Comparison of ENCODE assay signal across 24 cellular contexts in genomic region chr2:128069769-128070168, GRCh38. TPM values are rescaled to one million over a fixed set of nuclear protein-coding genes. Genes with fewer than 3 reads are reported as not detected.
DNase-seq lines count a peak whose midpoint lies in the region; ATAC-seq, FAIRE-seq and TF ChIP-seq lines count a peak whose summit lies in the region.
"Had no signal": no experiment of that assay in that cellular context is flagged by ENCODE, and none has a peak within 500 bp of the region (broad histone marks: within the 10 kb centered on the region; RNA-seq: fewer than 3 reads in every experiment).

No MANE protein-coding gene starts in this region.

- H3K4me1 Mint-ChIP-seq in activated T-helper 1 cell treated with anti-CD3 and anti-CD28 coated beads, Interleukin-12 subunit alpha, Interleukin-12 subunit beta, Interleukin-2, Interleukin-4 antibody, amounts not matched to agents 30 ng/mL and 10 ng/mL and 1 ng/mL, durations not matched to agents 14 hours and 24 hours and 36 hours (ENCODE audit: low read depth): no peaks in the 10 kb centered on the region
- H3K4me1 Mint-ChIP-seq: activated naive CD8-positive, alpha-beta T cell treated with anti-CD3 and anti-CD28 coated beads for 36 hours; CD4-positive, CD25-positive, alpha-beta regulatory T cell; T-cell had no signal

- no peak for ATAC-seq in left lobe of liver
- no peak for ATAC-seq in GM18907 (IDR thresholded peaks at IDR 0.05; ENCODE audit: unreplicated experiment)
- ATAC-seq: natural killer cell treated with Interleukin-12 subunit alpha and Interleukin-12 subunit beta and Interleukin-15 and Interleukin-18, amount 100 ng/mL, for 72 hours; sciatic nerve; T-cell had no signal

- no peak for FAIRE-seq in bronchial epithelial cell (lab: Jason Lieb, UNC)
- FAIRE-seq: GM12892, HTR-8/SVneo, TTC549 had no signal

- no peak overlapping the region for H3K27ac ChIP-seq in dorsolateral prefrontal cortex
- H3K27ac ChIP-seq: cardiac muscle cell, parathyroid adenoma, testis had no signal

- H3K27me3 ChIP-seq in bronchial epithelial cell (ENCODE audit: control insufficient read depth, insufficient read depth, low read length) (no peaks in the 10 kb centered on the region), dorsolateral prefrontal cortex (no peaks in the 10 kb centered on the region)
- H3K27me3 ChIP-seq: cardiac muscle cell, testis had no signal

- H3K4me3 ChIP-seq in bronchial epithelial cell (ENCODE audit: low read depth, low read length) (no peak overlapping the region), dorsolateral prefrontal cortex (no peak overlapping the region)
- H3K4me3 ChIP-seq: cardiac muscle cell, testis had no signal

- peak; percentile 42 for DNase-seq in EH (ENCODE audit: low read depth)
- peak; percentile 70 for DNase-seq in NCI-H226
- DNase-seq in bronchial epithelial cell (ENCODE audit: low read depth): peak; percentile 46
- peak; percentile 51 for DNase-seq in mucosa of gallbladder (ENCODE audit: low spot score)
- no peak for DNase-seq in activated T-helper 1 cell treated with anti-CD3 and anti-CD28 coated beads, Interleukin-12 subunit alpha, Interleukin-12 subunit beta, Interleukin-2, Interleukin-4 antibody, amounts not matched to agents 30 ng/mL and 10 ng/mL and 1 ng/mL, durations not matched to agents 14 hours and 24 hours and 36 hours (ENCODE audit: low spot score)
- no peak for DNase-seq in left lobe of liver (ENCODE audit: low spot score)
- DNase-seq in dorsolateral prefrontal cortex: no peak
- DNase-seq: activated CD4-positive, alpha-beta T cell treated with anti-CD3 and anti-CD28 coated beads for 4 hours; activated naive CD8-positive, alpha-beta T cell treated with anti-CD3 and anti-CD28 coated beads for 36 hours; CD4-positive, CD25-positive, alpha-beta regulatory T cell; erythroblast; H9; Kasumi-1; NCI-H526 treated with DMSO at 0.1 percent for 48 hours; T-cell; testis had no signal

- no peaks in the 10 kb centered on the region for H3K36me3 Mint-ChIP-seq in activated T-helper 1 cell treated with anti-CD3 and anti-CD28 coated beads, Interleukin-12 subunit alpha, Interleukin-12 subunit beta, Interleukin-2, Interleukin-4 antibody, amounts not matched to agents 30 ng/mL and 10 ng/mL and 1 ng/mL, durations not matched to agents 14 hours and 24 hours and 36 hours (ENCODE audit: low read depth)
- H3K36me3 Mint-ChIP-seq: activated naive CD8-positive, alpha-beta T cell treated with anti-CD3 and anti-CD28 coated beads for 36 hours; CD4-positive, CD25-positive, alpha-beta regulatory T cell; natural killer cell treated with Interleukin-12 subunit alpha and Interleukin-12 subunit beta and Interleukin-15 and Interleukin-18, amount 100 ng/mL, for 72 hours; T-cell had no signal

- TF ChIP-seq CTCF in bronchial epithelial cell (IDR thresholded peaks at IDR 0.05; ENCODE audit: insufficient read depth, low read length, severe bottlenecking) (no peak), dorsolateral prefrontal cortex (IDR thresholded peaks at IDR 0.05 in 54 of 56, conservative IDR thresholded peaks at IDR 0.05 in 2 of 56; ENCODE audit: low read depth in 1 of 56, partially characterized antibody in 56 of 56) (no peak)

- intact Hi-C loops in activated T-helper 1 cell treated with anti-CD3 and anti-CD28 coated beads, Interleukin-12 subunit alpha, Interleukin-12 subunit beta, Interleukin-2, Interleukin-4 antibody, amounts not matched to agents 30 ng/mL and 10 ng/mL and 1 ng/mL, durations not matched to agents 14 hours and 24 hours and 36 hours (cut with micrococcal nuclease): no loop called here
- intact Hi-C loops in dorsolateral prefrontal cortex (cut with DNase I): no loop called here

- H3K27me3 Mint-ChIP-seq in activated T-helper 1 cell treated with anti-CD3 and anti-CD28 coated beads, Interleukin-12 subunit alpha, Interleukin-12 subunit beta, Interleukin-2, Interleukin-4 antibody, amounts not matched to agents 30 ng/mL and 10 ng/mL and 1 ng/mL, durations not matched to agents 14 hours and 24 hours and 36 hours (ENCODE audit: insufficient read depth): no peaks in the 10 kb centered on the region
- H3K27me3 Mint-ChIP-seq: activated naive CD8-positive, alpha-beta T cell treated with anti-CD3 and anti-CD28 coated beads for 36 hours; natural killer cell treated with Interleukin-12 subunit alpha and Interleukin-12 subunit beta and Interleukin-15 and Interleukin-18, amount 100 ng/mL, for 72 hours; T-cell had no signal

- H3K27ac Mint-ChIP-seq in activated T-helper 1 cell treated with anti-CD3 and anti-CD28 coated beads, Interleukin-12 subunit alpha, Interleukin-12 subunit beta, Interleukin-2, Interleukin-4 antibody, amounts not matched to agents 30 ng/mL and 10 ng/mL and 1 ng/mL, durations not matched to agents 14 hours and 24 hours and 36 hours: no peak overlapping the region
- H3K27ac Mint-ChIP-seq: activated naive CD8-positive, alpha-beta T cell treated with anti-CD3 and anti-CD28 coated beads for 36 hours; CD4-positive, CD25-positive, alpha-beta regulatory T cell; H9; natural killer cell treated with Interleukin-12 subunit alpha and Interleukin-12 subunit beta and Interleukin-15 and Interleukin-18, amount 100 ng/mL, for 72 hours; T-cell had no signal

- H3K4me3 Mint-ChIP-seq in activated T-helper 1 cell treated with anti-CD3 and anti-CD28 coated beads, Interleukin-12 subunit alpha, Interleukin-12 subunit beta, Interleukin-2, Interleukin-4 antibody, amounts not matched to agents 30 ng/mL and 10 ng/mL and 1 ng/mL, durations not matched to agents 14 hours and 24 hours and 36 hours: no peak overlapping the region
- H3K4me3 Mint-ChIP-seq: activated naive CD8-positive, alpha-beta T cell treated with anti-CD3 and anti-CD28 coated beads for 36 hours; CD4-positive, CD25-positive, alpha-beta regulatory T cell; H9; natural killer cell treated with Interleukin-12 subunit alpha and Interleukin-12 subunit beta and Interleukin-15 and Interleukin-18, amount 100 ng/mL, for 72 hours; T-cell had no signal

- no peaks in the 10 kb centered on the region for H3K36me3 ChIP-seq in bronchial epithelial cell (ENCODE audit: control insufficient read depth, insufficient read depth, low read length)
- H3K36me3 ChIP-seq: cardiac muscle cell had no signal

- H3K9me3 Mint-ChIP-seq in activated T-helper 1 cell treated with anti-CD3 and anti-CD28 coated beads, Interleukin-12 subunit alpha, Interleukin-12 subunit beta, Interleukin-2, Interleukin-4 antibody, amounts not matched to agents 30 ng/mL and 10 ng/mL and 1 ng/mL, durations not matched to agents 14 hours and 24 hours and 36 hours: no peaks in the 10 kb centered on the region
- H3K9me3 Mint-ChIP-seq: activated naive CD8-positive, alpha-beta T cell treated with anti-CD3 and anti-CD28 coated beads for 36 hours; H9; natural killer cell treated with Interleukin-12 subunit alpha and Interleukin-12 subunit beta and Interleukin-15 and Interleukin-18, amount 100 ng/mL, for 72 hours; T-cell had no signal

RNA-seq across cellular contexts. Expression of gene UGGT1, which starts 21.2 kb away (rescaled TPM):
- total RNA-seq in bronchial epithelial cell (41.2 and 49.8 TPM in 2 replicates), mucosa of gallbladder (52.6 TPM), left lobe of liver (33.0 TPM), dorsolateral prefrontal cortex (10 to 100 TPM; 23.5 to 46.5 (median 33.1) TPM)
- total RNA-seq in activated T-helper 1 cell treated with anti-CD3 and anti-CD28 coated beads, Interleukin-12 subunit alpha, Interleukin-12 subunit beta, Interleukin-2, Interleukin-4 antibody, amounts not matched to agents 30 ng/mL and 10 ng/mL and 1 ng/mL, durations not matched to agents 14 hours and 24 hours and 36 hours: 65.2 and 70.7 TPM in 2 replicates

RNA-seq across cellular contexts. Expression of gene SAP130, which starts 41.9 kb away (rescaled TPM):
- total RNA-seq in bronchial epithelial cell (1.6 and 3.6 TPM in 2 replicates), mucosa of gallbladder (22.0 TPM), left lobe of liver (12.3 TPM), dorsolateral prefrontal cortex (10 to 100 TPM; 19.5 to 34.2 (median 27.2) TPM)
- total RNA-seq in activated T-helper 1 cell treated with anti-CD3 and anti-CD28 coated beads, Interleukin-12 subunit alpha, Interleukin-12 subunit beta, Interleukin-2, Interleukin-4 antibody, amounts not matched to agents 30 ng/mL and 10 ng/mL and 1 ng/mL, durations not matched to agents 14 hours and 24 hours and 36 hours: 30.9 and 31.5 TPM in 2 replicates

Comparison
In these comparisons a context has a peak if more than half of its experiments do, and no peak if none do; other contexts are left out.
1. DNase-seq: peak in EH (single experiment), NCI-H226 (single experiment), bronchial epithelial cell (single experiment) and mucosa of gallbladder (single experiment); none in activated T-helper 1 cell treated with anti-CD3 and anti-CD28 coated beads, Interleukin-12 subunit alpha, Interleukin-12 subunit beta, Interleukin-2, Interleukin-4 antibody, amounts not matched to agents 30 ng/mL and 10 ng/mL and 1 ng/mL, durations not matched to agents 14 hours and 24 hours and 36 hours (single experiment), left lobe of liver (single experiment) and dorsolateral prefrontal cortex (0 of 10).